In the genomic region with DNA sequence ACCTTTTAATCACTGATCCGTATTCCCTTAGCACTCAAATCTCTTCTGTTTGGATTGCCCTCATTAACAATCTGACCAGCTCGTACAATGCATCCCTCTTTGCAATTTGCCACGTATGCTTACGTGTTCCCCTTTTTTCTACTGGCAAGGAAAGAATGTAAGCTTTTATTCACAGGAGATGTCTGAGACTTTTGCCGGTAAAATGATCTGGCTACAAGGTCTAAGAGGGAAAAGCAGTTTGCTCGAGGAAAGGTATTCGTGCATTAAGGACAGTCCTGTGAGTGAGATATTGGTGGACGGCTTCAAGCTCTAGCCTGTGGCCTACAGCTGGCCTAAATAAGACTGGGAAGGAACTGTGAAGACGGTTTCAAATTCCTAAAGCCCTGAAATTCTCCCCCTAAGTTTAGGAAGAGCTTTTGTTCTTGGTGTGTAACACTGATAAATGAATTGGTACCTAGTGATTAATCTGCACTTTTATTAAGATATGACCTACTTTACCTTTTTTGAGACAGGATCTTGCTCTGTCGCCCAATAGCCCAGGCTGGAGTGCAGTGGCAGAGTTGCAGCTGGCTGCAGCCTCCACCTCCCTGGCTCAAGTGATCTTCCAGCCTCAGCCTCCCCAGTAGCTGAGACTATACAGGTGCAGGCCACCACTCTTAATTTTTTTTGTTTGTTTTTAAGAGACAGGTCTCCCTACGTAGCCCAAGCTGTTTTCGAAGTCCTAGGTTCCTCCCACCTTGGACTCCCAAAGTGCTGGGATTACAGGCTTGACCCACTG, we compare ENCODE assay signal across 8 cellular contexts. TPM values are rescaled to one million over a fixed set of nuclear protein-coding genes. Genes with fewer than 3 reads are reported as not detected.
DNase-seq lines count a peak whose midpoint lies in the region; ATAC-seq and TF ChIP-seq lines count a peak whose summit lies in the region.

No MANE protein-coding gene starts in this region.

- no peak for TF ChIP-seq CTCF in adrenal gland (IDR thresholded peaks at IDR 0.05)

- H3K4me3 ChIP-seq in adrenal gland, result peak overlapping the region in 3 of 4 donors; percentile 69 to 94 (median 84)
- H3K4me3 ChIP-seq in thymus (ENCODE audit: low read length), result peak overlapping the region; percentile 99

- H3K9me3 ChIP-seq in adrenal gland (replicated peaks in 1 of 3) (no peaks in the 10 kb centered on the region), thymus (ENCODE audit: control insufficient read depth) (no peaks in the 10 kb centered on the region)

- in situ Hi-C loops in KBM-7 (cut with MboI; ENCODE audit: low pct_unique_long_range_greater_than_20kb, low sequenced_read_pairs), result no loop called here

- no peak for TF ChIP-seq POLR2A in adrenal gland (IDR thresholded peaks at IDR 0.05)

- H3K27ac ChIP-seq in adrenal gland, result peak overlapping the region; percentile 88 to 98 (median 96)
- peak overlapping the region; percentile 98 for H3K27ac ChIP-seq in thymus (ENCODE audit: low read depth)

- 17 to 21% (median 20%) methylated on average over 12 of the region's 12 CpGs for WGBS in adrenal gland, 4 donors
- 23% methylated on average over 12 of the region's 12 CpGs for WGBS in thymus

- intact Hi-C loops in adrenal gland (cut with DNase I) (no loop called here), left colon (cut with DNase I, micrococcal nuclease) (no loop called here)

- H3K36me3 ChIP-seq in adrenal gland (replicated peaks in 1 of 2) (no peaks in the 10 kb centered on the region), thymus (ENCODE audit: control insufficient read depth, insufficient read depth) (peaks cover 3% of the 10 kb centered on the region)

- H3K27me3 ChIP-seq in adrenal gland (no peaks in the 10 kb centered on the region), thymus (ENCODE audit: control insufficient read depth, insufficient read depth) (no peaks in the 10 kb centered on the region)

- ATAC-seq in left colon, result peak; percentile 13
- ATAC-seq in HG02885 (IDR thresholded peaks at IDR 0.05; ENCODE audit: poor library complexity, unreplicated experiment), result no peak
- no peak for ATAC-seq in GM19452 (IDR thresholded peaks at IDR 0.05; ENCODE audit: unreplicated experiment)

- peak; percentile 35 for DNase-seq in DMS79 (lab: John Stamatoyannopoulos, UW)
- DNase-seq in KBM-7, result peak; percentile 63
- no peak for DNase-seq in adrenal gland
- DNase-seq in left colon, result peak in 1 of 2 donors; percentile 10
- no peak for DNase-seq in effector CD4-positive, alpha-beta T cell

- H3K4me1 ChIP-seq in adrenal gland (replicated peaks in 1 of 2) (peaks cover 17 to 54% of the 10 kb centered on the region in 2 donors), thymus (ENCODE audit: control insufficient read depth, insufficient read depth, low read length) (peaks cover 14% of the 10 kb centered on the region)

RNA-seq across cellular contexts. Expression of a gene that starts 0.9 kb away (rescaled TPM):
- total RNA-seq in adrenal gland, result 100 to 1,000 TPM; 105 to 167 (median 117) TPM
- polyA plus RNA-seq in adrenal gland, result 100 to 1,000 TPM in 2 of 3 donors, 10 to 100 TPM in 1; 82.3 to 278 (median 245) TPM
- 100 to 1,000 TPM; 103 to 114 TPM for total RNA-seq in left colon
- polyA plus RNA-seq in thymus, result 165 TPM

RNA-seq across cellular contexts. Expression of a gene that starts 40.4 kb away (rescaled TPM):
- total RNA-seq in adrenal gland (10 to 100 TPM; 39.2 to 64.8 (median 44.6) TPM), left colon (10 to 100 TPM; 33.2 to 41.1 TPM)
- polyA plus RNA-seq in adrenal gland (10 to 100 TPM in 2 of 3 donors, 1 to 10 TPM in 1; 8.9 to 34.9 (median 14.0) TPM), thymus (11.2 TPM)

RNA-seq across cellular contexts. Expression of a gene that starts 40.6 kb away (rescaled TPM):
- total RNA-seq in adrenal gland, result 10 to 100 TPM; 16.6 to 44.6 (median 20.7) TPM
- 10 to 100 TPM; 46.4 to 64.0 (median 51.1) TPM for polyA plus RNA-seq in adrenal gland
- 10 to 100 TPM; 16.3 to 18.5 TPM for total RNA-seq in left colon
- 35.5 TPM for polyA plus RNA-seq in thymus

Comparison
In these comparisons a context has a peak if more than half of its experiments do, and no peak if none do; other contexts are left out.
1. DNase-seq: peak in DMS79 (single experiment) and KBM-7 (single experiment); none in adrenal gland (0 of 7) and effector CD4-positive, alpha-beta T cell (single experiment).